In the genomic region with DNA sequence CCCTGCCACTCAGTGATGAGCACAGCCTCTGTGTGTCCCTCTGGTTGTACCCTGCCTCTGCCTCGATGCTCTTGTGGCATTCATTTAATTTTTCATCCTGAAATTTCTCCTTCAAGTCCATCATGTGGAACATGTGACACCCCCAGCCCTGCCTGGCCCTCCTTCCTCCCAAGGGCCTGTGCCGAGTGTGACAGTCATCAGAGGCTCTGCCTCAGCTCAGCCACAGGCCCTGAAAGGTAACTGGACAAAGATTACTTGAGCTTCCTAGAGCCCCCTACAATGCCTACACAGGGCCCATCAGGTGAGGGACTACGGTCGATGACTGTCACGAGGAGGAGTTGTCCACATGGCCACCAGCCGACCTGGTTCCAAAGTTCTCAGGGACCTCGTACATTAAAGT, we compare ENCODE assay signal across 27 cellular contexts.
"Had no signal": no experiment of that assay in that cellular context is flagged by ENCODE, and none has a peak within 500 bp of the region (broad histone marks: within the 10 kb centered on the region; RNA-seq: fewer than 3 reads in every experiment).

No MANE protein-coding gene starts in this region.

- H3K36me3 ChIP-seq: left lung, lower lobe of right lung, ovary, right atrium auricular region, stomach, thyroid gland, transverse colon, upper lobe of left lung had no signal

- H3K27ac Mint-ChIP-seq: immature natural killer cell; mesothelial cell of epicardium; naive thymus-derived CD4-positive, alpha-beta T cell; natural killer cell treated with Interleukin-12 subunit alpha and Interleukin-12 subunit beta and Interleukin-15 and Interleukin-18, amount 100 ng/mL, for 72 hours; progenitor cell of endocrine pancreas; stimulated activated naive B cell treated with anti-CD40 and anti-IgM and Interleukin-4, amounts not matched to agents 10 μg/mL and 1 μg/mL and 100 μg/mL, for 72 hours had no signal

- H3K9me3 Mint-ChIP-seq: natural killer cell treated with Interleukin-12 subunit alpha and Interleukin-12 subunit beta and Interleukin-15 and Interleukin-18, amount 100 ng/mL, for 72 hours had no signal

- H3K4me1 Mint-ChIP-seq: immature natural killer cell; naive thymus-derived CD4-positive, alpha-beta T cell; stimulated activated naive B cell treated with anti-CD40 and anti-IgM and Interleukin-4, amounts not matched to agents 10 μg/mL and 1 μg/mL and 100 μg/mL, for 72 hours had no signal

- H3K4me3 ChIP-seq: left lung, lower lobe of right lung, ovary, right atrium auricular region, skin epidermis, stomach, testis, thyroid gland, transverse colon, upper lobe of left lung had no signal

- H3K36me3 Mint-ChIP-seq: immature natural killer cell; mesothelial cell of epicardium; naive thymus-derived CD4-positive, alpha-beta T cell; natural killer cell treated with Interleukin-12 subunit alpha and Interleukin-12 subunit beta and Interleukin-15 and Interleukin-18, amount 100 ng/mL, for 72 hours; stimulated activated naive B cell treated with anti-CD40 and anti-IgM and Interleukin-4, amounts not matched to agents 10 μg/mL and 1 μg/mL and 100 μg/mL, for 72 hours had no signal

- ATAC-seq: left colon; left lung; lower lobe of right lung; naive thymus-derived CD4-positive, alpha-beta T cell; natural killer cell treated with Interleukin-12 subunit alpha and Interleukin-12 subunit beta and Interleukin-15 and Interleukin-18, amount 100 ng/mL, for 72 hours; sciatic nerve; stimulated activated naive B cell treated with anti-CD40 and anti-IgM and Interleukin-4, amounts not matched to agents 10 μg/mL and 1 μg/mL and 100 μg/mL, for 72 hours; stimulated activated naive CD8-positive, alpha-beta T cell treated with anti-CD3 and anti-CD28 coated beads, Interleukin-15, Interleukin-2, amounts not matched to agents 100 U/mL and 50 U/mL, for 24 hours had no signal

- DNase-seq: hippocampal formation; immature natural killer cell; kidney; left colon; left lung; lower lobe of right lung; mammary epithelial cell; mesenchymal stem cell; naive thymus-derived CD4-positive, alpha-beta T cell; ovary; stimulated activated CD4-positive, alpha-beta T cell treated with anti-CD3 and anti-CD28 coated beads, Interleukin-12 subunit alpha, Interleukin-12 subunit beta, amount 100 ng/mL, for 4 hours; stimulated activated CD4-positive, alpha-beta T cell treated with anti-CD3 and anti-CD28 coated beads, Interleukin-15, amount 100 ng/mL, for 24 hours; stimulated activated CD4-positive, alpha-beta T cell treated with anti-CD3 and anti-CD28 coated beads, Interleukin-2, amount 100 ng/mL, for 24 hours; stimulated activated CD4-positive, alpha-beta T cell treated with anti-CD3 and anti-CD28 coated beads, Interleukin-4, amount 100 ng/mL, for 1 hour; stimulated activated naive B cell treated with anti-CD40 and anti-IgM and Interleukin-4, amounts not matched to agents 10 μg/mL and 1 μg/mL and 100 μg/mL, for 72 hours; stimulated activated naive CD8-positive, alpha-beta T cell treated with anti-CD3 and anti-CD28 coated beads, Interleukin-15, Interleukin-2, amounts not matched to agents 100 U/mL and 50 U/mL, for 24 hours; stomach; testis; thyroid gland; transverse colon; upper lobe of left lung had no signal

- H3K4me3 Mint-ChIP-seq: immature natural killer cell; mesothelial cell of epicardium; naive thymus-derived CD4-positive, alpha-beta T cell; natural killer cell treated with Interleukin-12 subunit alpha and Interleukin-12 subunit beta and Interleukin-15 and Interleukin-18, amount 100 ng/mL, for 72 hours; stimulated activated naive B cell treated with anti-CD40 and anti-IgM and Interleukin-4, amounts not matched to agents 10 μg/mL and 1 μg/mL and 100 μg/mL, for 72 hours had no signal

- H3K4me1 ChIP-seq: left lung, right atrium auricular region, thyroid gland, upper lobe of left lung had no signal

- H3K27me3 ChIP-seq: left lung, ovary, right atrium auricular region, stomach, testis, thyroid gland, transverse colon, upper lobe of left lung had no signal

- H3K27ac ChIP-seq: left lung, lower lobe of right lung, ovary, right atrium auricular region, skin epidermis, stomach, testis, thyroid gland, transverse colon, upper lobe of left lung had no signal

- H3K9me3 ChIP-seq: left lung, lower lobe of right lung, right atrium auricular region, testis, thyroid gland, transverse colon, upper lobe of left lung had no signal
